Comparison of ENCODE assay signal across 26 cellular contexts in genomic region chr3:121520510-121520909, GRCh38. TPM values are rescaled to one million over a fixed set of nuclear protein-coding genes. Genes with fewer than 3 reads are reported as not detected.
DNase-seq lines count a peak whose midpoint lies in the region; ATAC-seq, FAIRE-seq and TF ChIP-seq lines count a peak whose summit lies in the region.
"Had no signal": no experiment of that assay in that cellular context is flagged by ENCODE, and none has a peak within 500 bp of the region (broad histone marks: within the 10 kb centered on the region; RNA-seq: fewer than 3 reads in every experiment).

No MANE protein-coding gene starts in this region.

- in situ Hi-C loops in K562 (cut with MboI) = no loop called here

- H3K4me2 ChIP-seq in K562 (ENCODE audit: insufficient read depth, low read length) (no peak overlapping the region), osteoblast (ENCODE audit: insufficient read depth, low read length) (no peak overlapping the region)
- H3K4me2 ChIP-seq: BLaER1 had no signal

- no peaks in the 10 kb centered on the region for H3K9me1 ChIP-seq in K562 (ENCODE audit: control insufficient read depth, insufficient read depth, low read length)

- H3K4me3 ChIP-seq in K562 = no peak overlapping the region
- no peak overlapping the region for H3K4me3 ChIP-seq in osteoblast (ENCODE audit: insufficient read depth, low read length)
- H3K4me3 ChIP-seq: BLaER1 had no signal

- H3K4me1 ChIP-seq in K562 (replicated peaks in 1 of 2; ENCODE audit: control insufficient read depth in 2 of 2, insufficient read depth in 2 of 2, low read length in 2 of 2) (no peaks in the 10 kb centered on the region), osteoblast (ENCODE audit: insufficient read depth, low read length) (no peaks in the 10 kb centered on the region)
- H3K4me1 ChIP-seq: BE2C, BLaER1, Caco-2 had no signal

- intact Hi-C loops in K562 (cut with micrococcal nuclease) = no loop called here

- H3K9ac ChIP-seq in K562 (ENCODE audit: insufficient read depth in 1 of 2, low read depth in 2 of 2, low read length in 2 of 2) = no peak overlapping the region
- H3K9ac ChIP-seq: BLaER1 had no signal

- TF ChIP-seq POLR2A in K562 (conservative IDR thresholded peaks at IDR 0.05) (no peak), GM12891 (IDR thresholded peaks at IDR 0.05; ENCODE audit: low read depth, low read length) (no peak), erythroblast (IDR thresholded peaks at IDR 0.05; ENCODE audit: low read length) (no peak)

- H3K9me3 ChIP-seq in K562 (replicated peaks; ENCODE audit: control insufficient read depth, insufficient read depth, low read depth, low read length) = no peaks in the 10 kb centered on the region; the same call in 1 of the 2 replicates
- no peaks in the 10 kb centered on the region for H3K9me3 ChIP-seq in osteoblast (ENCODE audit: low read depth, low read length)
- H3K9me3 ChIP-seq: BE2C, Caco-2 had no signal

- H3K79me2 ChIP-seq in K562 (ENCODE audit: control insufficient read depth, insufficient read depth, low read length) (no peaks in the 10 kb centered on the region), osteoblast (ENCODE audit: insufficient read depth, low read length) (no peaks in the 10 kb centered on the region)

- CTCF ChIA-PET in K562 (lab: Yijun Ruan, JAX; ENCODE audit: low intra/inter-chr PET ratio) = no interaction called here

- no peak for ATAC-seq in K562

- H4K20me1 ChIP-seq in K562 (replicated peaks; ENCODE audit: control insufficient read depth, insufficient read depth, low read length) (no peaks in the 10 kb centered on the region), osteoblast (ENCODE audit: insufficient read depth, low read length) (no peaks in the 10 kb centered on the region)
- H4K20me1 ChIP-seq: BLaER1 had no signal

- no TSS peak for BruUV-seq in K562 (replicated peaks; lab: Mats Ljungman, UMichigan)

- POLR2A ChIA-PET in K562 (lab: Yijun Ruan, JAX) = interaction anchor here (0.6 kb wide), 1 partner anchor 24 kb away, joined by 3 read pairs; no protein-coding TSS in a partner anchor

- H3K27me3 ChIP-seq in K562 (ENCODE audit: control insufficient read depth in 2 of 2, insufficient read depth in 2 of 2, low read length in 2 of 2) (no peaks in the 10 kb centered on the region), osteoblast (ENCODE audit: insufficient read depth, low read length) (no peaks in the 10 kb centered on the region)
- H3K27me3 ChIP-seq: BE2C, BLaER1 had no signal

- WGBS in K562 (ENCODE audit: insufficient coverage, low coverage, missing lambda C conversion rate) = 92% methylated on average over 3 of the region's 3 CpGs

- no peak for TF ChIP-seq CTCF in K562 (IDR thresholded peaks at IDR 0.05 in 2 of 3, conservative IDR thresholded peaks at IDR 0.05 in 1 of 3; ENCODE audit: insufficient read depth in 2 of 3, low read depth in 1 of 3, low read length in 3 of 3)
- no peak for TF ChIP-seq CTCF in osteoblast (IDR thresholded peaks at IDR 0.05; ENCODE audit: extremely low read depth, low read depth, low read length)

- TF ChIP-seq RAD21 in K562 (CRISPR knock-in tag; conservative IDR thresholded peaks at IDR 0.05 in 1 of 2, IDR thresholded peaks at IDR 0.05 in 1 of 2) = no peak

- peaks cover 56% of the 10 kb centered on the region; the same call in 1 of the 3 replicates for H3K36me3 ChIP-seq in K562 (ENCODE audit: control insufficient read depth, insufficient read depth, low read length)
- H3K36me3 ChIP-seq in osteoblast (ENCODE audit: insufficient read depth, low read length) = peaks cover 3% of the 10 kb centered on the region

- no peak for FAIRE-seq in K562 (lab: Jason Lieb, UNC)
- no peak for FAIRE-seq in GM12891 (lab: Jason Lieb, UNC)
- FAIRE-seq: A204.1, D721Med, G401.6, GM19239 had no signal

- no peak for TF ChIP-seq EP300 in K562 (IDR thresholded peaks at IDR 0.05; ENCODE audit: low read length)

- no peak overlapping the region for H2AFZ ChIP-seq in K562 (ENCODE audit: low read depth, low read length)
- H2AFZ ChIP-seq in osteoblast (ENCODE audit: low read length) = peak overlapping the region; percentile 56

- no peak overlapping the region for H3K27ac ChIP-seq in K562 (ENCODE audit: extremely low read depth, low read depth, low read length)
- no peak overlapping the region for H3K27ac ChIP-seq in osteoblast (ENCODE audit: low read depth, low read length)
- H3K27ac ChIP-seq: BLaER1 had no signal

- DNase-seq in COLO829 (ENCODE audit: low spot score) = peak; percentile 29
- DNase-seq in NCI-H526 treated with DMSO at 0.1 percent for 48 hours (lab: John Stamatoyannopoulos, UW) = peak; percentile 32
- no peak for DNase-seq in K562 (ENCODE audit: extremely low read depth in 1 of 4, low spot score in 3 of 4)
- DNase-seq in osteoblast (ENCODE audit: insufficient read length, low spot score, missing footprints) = no peak
- no peak for DNase-seq in GM12891 (ENCODE audit: insufficient read length, low spot score)
- DNase-seq in erythroblast (lab: John Stamatoyannopoulos, UW) = no peak
- DNase-seq in stimulated activated CD4-positive, alpha-beta T cell treated with anti-CD3 and anti-CD28 coated beads, Interleukin-15, amount 100 ng/mL, for 24 hours = no peak
- DNase-seq: 8988T; ACHN; BE2C; C1 segment of cervical spinal cord; Caco-2; Calu3; CD4-positive, alpha-beta memory T cell; CD4-positive, CD25-positive, alpha-beta regulatory T cell; CD8-positive, alpha-beta memory T cell; DMS79 treated with DMSO at 0.1 percent for 48 hours; GF-D8 had no signal

TF ChIP-seq in K562, 482 proteins besides CTCF, POLR2A, EP300 and RAD21 (continues in another document):
- TF ChIP-seq NELFE (IDR thresholded peaks at IDR 0.05; ENCODE audit: insufficient read depth, insufficient read length) = no peak

TF ChIP-seq in GM12891, 5 proteins besides CTCF, POLR2A, EP300 and RAD21:
- TF ChIP-seq TAF1 (IDR thresholded peaks at IDR 0.05; ENCODE audit: low read depth, low read length) (no peak), POLR2AphosphoS5 (IDR thresholded peaks at IDR 0.05; ENCODE audit: low read depth, low read length) (no peak), POU2F2 (IDR thresholded peaks at IDR 0.05; ENCODE audit: low read depth, low read length) (no peak), SPI1 (IDR thresholded peaks at IDR 0.05; ENCODE audit: low read depth, low read length) (no peak), PAX5 (IDR thresholded peaks at IDR 0.05; ENCODE audit: insufficient read depth, low read length, severe bottlenecking) (no peak)

RNA-seq across cellular contexts. Expression of gene POLQ, which starts 25.3 kb away (rescaled TPM):
- 21.5 and 73.7 TPM in 2 replicates for total RNA-seq in K562 (2011; cell fraction: chromatin; rRNA removed; ENCODE audit: low replicate concordance)
- total RNA-seq in K562 (2011; cell fraction: nucleolus; rRNA removed) = 11.8 and 18.8 TPM in 2 replicates
- 22.8 and 23.6 TPM in 2 replicates for total RNA-seq in K562 (2011; cell fraction: nucleoplasm; rRNA removed)
- total RNA-seq in K562 (2014; rRNA removed) = 8.8 and 10.2 TPM in 2 replicates
- total RNA-seq in K562 (2014; rRNA removed; fragmentation: Illumina TruSeq; extraction: Trizol) = 15.8 and 18.3 TPM in 2 replicates
- 15.8 and 19.0 TPM in 2 replicates for total RNA-seq in K562 (2015; rRNA removed; fragmentation: Illumina TruSeq; extraction: Trizol)
- total RNA-seq in K562 (2021) = 8.8 and 10.8 TPM in 2 replicates
- 8.4 and 11.2 TPM in 2 replicates for polyA plus RNA-seq in K562 (2011; rRNA removed)
- 0.95 and 3.2 TPM in 2 replicates for polyA plus RNA-seq in K562 (2011; cell fraction: cytosol; rRNA removed)
- 17.6 and 20.5 TPM in 2 replicates for polyA plus RNA-seq in K562 (2011; cell fraction: nucleus; rRNA removed)
- 5.4 TPM in 2 replicates for polyA plus RNA-seq in K562 (2012)
- polyA plus RNA-seq in K562 (2014; fragmentation: Illumina TruSeq; extraction: Trizol) = 6.7 and 8.1 TPM in 2 replicates
- 1 to 10 TPM; 1.5 to 2.1 TPM for polyA plus RNA-seq in K562 (2014; fragmentation: Nextera tagmentation; extraction: Ambion mirVana)
- polyA plus RNA-seq in K562 (2014; rRNA removed) = 5.9 and 8.0 TPM in 2 replicates
- polyA minus RNA-seq in K562 (2011; rRNA and poly(A)+ RNA removed) = 33.6 and 44.6 TPM in 2 replicates
- 12.7 and 13.5 TPM in 2 replicates for polyA minus RNA-seq in K562 (2011; cell fraction: cytosol; rRNA and poly(A)+ RNA removed)
- polyA minus RNA-seq in K562 (2011; cell fraction: nucleus; rRNA and poly(A)+ RNA removed) = 33.3 and 58.1 TPM in 2 replicates
- total RNA-seq in osteoblast = 1.4 and 1.5 TPM in 2 replicates
- 3.6 TPM for polyA plus RNA-seq in GM12891 (2012; ENCODE audit: low read depth, missing spikeins)

RNA-seq across cellular contexts. Expression of gene ARGFX, which starts 47.2 kb away (rescaled TPM):
- total RNA-seq in K562 (2011; cell fraction: chromatin; rRNA removed; ENCODE audit: low replicate concordance) = not detected in 2 replicates
- not detected in 2 replicates for total RNA-seq in K562 (2011; cell fraction: nucleolus; rRNA removed)
- total RNA-seq in K562 (2011; cell fraction: nucleoplasm; rRNA removed) = not detected in 2 replicates
- total RNA-seq in K562 (2014; rRNA removed) = not detected in 2 replicates
- total RNA-seq in K562 (2014; rRNA removed; fragmentation: Illumina TruSeq; extraction: Trizol) = not detected in 2 replicates
- not detected in 2 replicates for total RNA-seq in K562 (2015; rRNA removed; fragmentation: Illumina TruSeq; extraction: Trizol)
- not detected in 2 replicates for total RNA-seq in K562 (2021)
- polyA plus RNA-seq in K562 (2011; rRNA removed) = not detected in 2 replicates
- not detected in 2 replicates for polyA plus RNA-seq in K562 (2011; cell fraction: cytosol; rRNA removed)
- polyA plus RNA-seq in K562 (2011; cell fraction: nucleus; rRNA removed) = not detected in 2 replicates
- not detected in 2 replicates for polyA plus RNA-seq in K562 (2012)
- not detected in 2 replicates for polyA plus RNA-seq in K562 (2014; fragmentation: Illumina TruSeq; extraction: Trizol)
- not detected for polyA plus RNA-seq in K562 (2014; fragmentation: Nextera tagmentation; extraction: Ambion mirVana)
- polyA plus RNA-seq in K562 (2014; rRNA removed) = not detected in 2 replicates
- polyA minus RNA-seq in K562 (2011; rRNA and poly(A)+ RNA removed) = not detected in 2 replicates
- not detected in 2 replicates for polyA minus RNA-seq in K562 (2011; cell fraction: cytosol; rRNA and poly(A)+ RNA removed)
- polyA minus RNA-seq in K562 (2011; cell fraction: nucleus; rRNA and poly(A)+ RNA removed) = not detected in 2 replicates
- not detected in 2 replicates for total RNA-seq in osteoblast
- not detected for polyA plus RNA-seq in GM12891 (2012; ENCODE audit: low read depth, missing spikeins)
- total RNA-seq: A673; Caco-2; Calu3; CD4-positive, alpha-beta memory T cell; CD4-positive, CD25-positive, alpha-beta regulatory T cell; CD8-positive, alpha-beta memory T cell had no signal
- polyA plus RNA-seq: AG04450; CD14-positive monocyte; CD4-positive, alpha-beta memory T cell; CD4-positive, CD25-positive, alpha-beta regulatory T cell; CD8-positive, alpha-beta memory T cell had no signal

Comparison
In these comparisons a context has a peak if more than half of its experiments do, and no peak if none do; other contexts are left out.
1. DNase-seq: peak in COLO829 (single experiment) and NCI-H526 treated with DMSO at 0.1 percent for 48 hours (single experiment); none in K562 (0 of 4), osteoblast (single experiment), GM12891 (single experiment), erythroblast (0 of 2) and stimulated activated CD4-positive, alpha-beta T cell treated with anti-CD3 and anti-CD28 coated beads, Interleukin-15, amount 100 ng/mL, for 24 hours (single experiment).